Comparison of ENCODE assay signal across 8 cellular contexts in genomic region chr20:51541189-51542032, GRCh38. TPM values are rescaled to one million over a fixed set of nuclear protein-coding genes. Genes with fewer than 3 reads are reported as not detected.
DNase-seq lines count a peak whose midpoint lies in the region; ATAC-seq and TF ChIP-seq lines count a peak whose summit lies in the region.

No MANE protein-coding gene starts in this region.

- no peak overlapping the region for H2BK120ac ChIP-seq in mesendoderm (ENCODE audit: low read depth, low read length)

- peak; percentile 43 for ATAC-seq in GM19452 (IDR thresholded peaks at IDR 0.05; ENCODE audit: unreplicated experiment)

- DNase-seq in Ammon's horn (ENCODE audit: low spot score) (peak; percentile 88), MM.1S (peak; percentile 85), dermis microvascular lymphatic vessel endothelial cell (ENCODE audit: low read depth in 2 of 2) (peak; percentile 76 to 93), mesendoderm (peak; percentile 81), LoVo (ENCODE audit: low spot score) (no peak)
- DNase-seq in activated CD4-positive, alpha-beta T cell treated with anti-CD3 and anti-CD28 coated beads for 48 hours: peak; percentile 89
- peak; percentile 67 to 74 for DNase-seq in stimulated activated CD8-positive, alpha-beta memory T cell treated with anti-CD3 and anti-CD28 coated beads, Interleukin-2, amount 100 ng/mL, for 48 hours (ENCODE audit: low read depth in 2 of 2)

- H3K27me3 ChIP-seq in MM.1S (replicated peaks; ENCODE audit: insufficient read depth, low read length) (no peaks in the 10 kb centered on the region), mesendoderm (ENCODE audit: insufficient read depth, low read length, poor library complexity) (peaks cover 10% of the 10 kb centered on the region)

- peak overlapping the region; percentile 86 for H3K4me3 ChIP-seq in MM.1S (ENCODE audit: low read length)
- H3K4me3 ChIP-seq in mesendoderm (ENCODE audit: low read length): no peak overlapping the region

- no peak overlapping the region for H3K56ac ChIP-seq in mesendoderm (ENCODE audit: low read length)

- H2BK5ac ChIP-seq in mesendoderm (ENCODE audit: low read length): no peak overlapping the region

- H3K4ac ChIP-seq in mesendoderm (ENCODE audit: low read depth, low read length): no peak overlapping the region

- WGBS in mesendoderm (ENCODE audit: extremely low coverage, insufficient coverage, low lambda C conversion rate): no CpG with 5 or more reads among the region's 13 CpGs

- no peak overlapping the region for H3K18ac ChIP-seq in mesendoderm (ENCODE audit: low read length)

- H2BK15ac ChIP-seq in mesendoderm (replicated peaks; ENCODE audit: low read depth): no peak overlapping the region

- H2AFZ ChIP-seq in MM.1S (ENCODE audit: low read length): peak overlapping the region; percentile 80; the same call in 1 of the 2 replicates

- H3F3A ChIP-seq in MM.1S (ENCODE audit: insufficient read depth, low read length): peaks cover 19% of the 10 kb centered on the region

- no peaks in the 10 kb centered on the region for H3K79me1 ChIP-seq in mesendoderm (ENCODE audit: low read length)

- H4K5ac ChIP-seq in mesendoderm (ENCODE audit: low read length): no peak overlapping the region

- H3K9ac ChIP-seq in MM.1S (ENCODE audit: low read length) (peak overlapping the region; percentile 95), mesendoderm (ENCODE audit: low read length) (no peak overlapping the region)

- H3K23ac ChIP-seq in mesendoderm (ENCODE audit: low read length): no peak overlapping the region

- no peaks in the 10 kb centered on the region for H3K36me3 ChIP-seq in MM.1S (replicated peaks; ENCODE audit: insufficient read depth, low read length)
- no peaks in the 10 kb centered on the region for H3K36me3 ChIP-seq in mesendoderm (ENCODE audit: control insufficient read depth, insufficient read depth, low read length)

- H4K20me1 ChIP-seq in MM.1S (ENCODE audit: insufficient read depth, low read length): peaks cover 1% of the 10 kb centered on the region; the same call in 1 of the 2 replicates

- H3K4me1 ChIP-seq in MM.1S (ENCODE audit: low read length): peaks cover 15% of the 10 kb centered on the region; the same call in 1 of the 2 replicates
- H3K4me1 ChIP-seq in mesendoderm (ENCODE audit: control insufficient read depth, low read depth, low read length): peaks cover 2% of the 10 kb centered on the region

- H3K4me2 ChIP-seq in MM.1S (ENCODE audit: low read depth, low read length) (peak overlapping the region; percentile 97), mesendoderm (ENCODE audit: low read length) (no peak overlapping the region)

- peak overlapping the region; percentile 80 for H3K27ac ChIP-seq in MM.1S (ENCODE audit: low read length)
- H3K27ac ChIP-seq in mesendoderm (ENCODE audit: low read depth, low read length): no peak overlapping the region

- TF ChIP-seq CTCF in MM.1S (IDR thresholded peaks at IDR 0.05; ENCODE audit: low read length): no peak

- no peaks in the 10 kb centered on the region for H3K9me2 ChIP-seq in MM.1S (replicated peaks; ENCODE audit: insufficient read depth, low read length)

- H2AK5ac ChIP-seq in mesendoderm (ENCODE audit: low read length): no peak overlapping the region

- H3K79me2 ChIP-seq in MM.1S (ENCODE audit: low read length): peaks cover 54% of the 10 kb centered on the region
- H3K79me2 ChIP-seq in mesendoderm (ENCODE audit: control insufficient read depth, insufficient read depth, low read length): no peaks in the 10 kb centered on the region

- H4K8ac ChIP-seq in mesendoderm (ENCODE audit: low read depth, low read length): no peak overlapping the region

- H3K9me3 ChIP-seq in MM.1S (replicated peaks; ENCODE audit: insufficient read depth, low read length): no peaks in the 10 kb centered on the region

RNA-seq across cellular contexts. Expression of gene NFATC2, which starts 1.1 kb away (rescaled TPM):
- 2.4 and 2.7 TPM in 2 replicates for total RNA-seq in dermis microvascular lymphatic vessel endothelial cell
- 0.28 TPM for polyA plus RNA-seq in mesendoderm (2013, experiment 1 of 2)
- 0.29 TPM for polyA plus RNA-seq in mesendoderm (2013, experiment 2 of 2)
